In genomic region chr1:35202048-35202719, GRCh38 we compare ENCODE assay signal across 1 cellular context.
TF ChIP-seq lines count a peak whose summit lies in the region.

No MANE protein-coding gene starts in this region.

TF ChIP-seq in SK-N-SH, 30 proteins besides CTCF, POLR2A, EP300 and RAD21 (continued from another document):
- TF ChIP-seq, protein P1, sequence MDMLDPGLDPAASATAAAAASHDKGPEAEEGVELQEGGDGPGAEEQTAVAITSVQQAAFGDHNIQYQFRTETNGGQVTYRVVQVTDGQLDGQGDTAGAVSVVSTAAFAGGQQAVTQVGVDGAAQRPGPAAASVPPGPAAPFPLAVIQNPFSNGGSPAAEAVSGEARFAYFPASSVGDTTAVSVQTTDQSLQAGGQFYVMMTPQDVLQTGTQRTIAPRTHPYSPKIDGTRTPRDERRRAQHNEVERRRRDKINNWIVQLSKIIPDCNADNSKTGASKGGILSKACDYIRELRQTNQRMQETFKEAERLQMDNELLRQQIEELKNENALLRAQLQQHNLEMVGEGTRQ (IDR thresholded peaks at IDR 0.05; ENCODE audit: borderline replicate concordance, low read depth, low read length) = no peak
- no peak for TF ChIP-seq TCF12 (IDR thresholded peaks at IDR 0.05)
- TF ChIP-seq GABPA (IDR thresholded peaks at IDR 0.05; ENCODE audit: low read depth) = no peak
- peak; percentile 57 for TF ChIP-seq RCOR1 (IDR thresholded peaks at IDR 0.05; ENCODE audit: low read length)
- peak; percentile 37; the same call in 1 of the 2 replicates for TF ChIP-seq POLR2AphosphoS5 (IDR thresholded peaks at IDR 0.05; ENCODE audit: low read depth, low read length)
- no peak for TF ChIP-seq MAX (IDR thresholded peaks at IDR 0.05; ENCODE audit: low read depth)
- no peak for TF ChIP-seq IRF3 (IDR thresholded peaks at IDR 0.05; ENCODE audit: low read depth, low read length)
- TF ChIP-seq JUND (IDR thresholded peaks at IDR 0.05) = no peak
- TF ChIP-seq, protein P2, sequence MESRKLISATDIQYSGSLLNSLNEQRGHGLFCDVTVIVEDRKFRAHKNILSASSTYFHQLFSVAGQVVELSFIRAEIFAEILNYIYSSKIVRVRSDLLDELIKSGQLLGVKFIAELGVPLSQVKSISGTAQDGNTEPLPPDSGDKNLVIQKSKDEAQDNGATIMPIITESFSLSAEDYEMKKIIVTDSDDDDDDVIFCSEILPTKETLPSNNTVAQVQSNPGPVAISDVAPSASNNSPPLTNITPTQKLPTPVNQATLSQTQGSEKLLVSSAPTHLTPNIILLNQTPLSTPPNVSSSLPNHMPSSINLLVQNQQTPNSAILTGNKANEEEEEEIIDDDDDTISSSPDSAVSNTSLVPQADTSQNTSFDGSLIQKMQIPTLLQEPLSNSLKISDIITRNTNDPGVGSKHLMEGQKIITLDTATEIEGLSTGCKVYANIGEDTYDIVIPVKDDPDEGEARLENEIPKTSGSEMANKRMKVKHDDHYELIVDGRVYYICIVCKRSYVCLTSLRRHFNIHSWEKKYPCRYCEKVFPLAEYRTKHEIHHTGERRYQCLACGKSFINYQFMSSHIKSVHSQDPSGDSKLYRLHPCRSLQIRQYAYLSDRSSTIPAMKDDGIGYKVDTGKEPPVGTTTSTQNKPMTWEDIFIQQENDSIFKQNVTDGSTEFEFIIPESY (IDR thresholded peaks at IDR 0.05; ENCODE audit: borderline replicate concordance, low read depth) = no peak
- TF ChIP-seq REST (IDR thresholded peaks at IDR 0.05; ENCODE audit: low read depth, low read length) = 0 out of 2 replicates have a peak, but pooled peaks have one; percentile 26
- no peak for TF ChIP-seq MEF2A (IDR thresholded peaks at IDR 0.05; ENCODE audit: borderline replicate concordance, low read depth)
- TF ChIP-seq YY1 (IDR thresholded peaks at IDR 0.05; ENCODE audit: low read depth) = peak; percentile 43; the same call in 1 of the 2 replicates
- peak; percentile 45; the same call in 1 of the 2 replicates for TF ChIP-seq TAF1 (IDR thresholded peaks at IDR 0.05; ENCODE audit: borderline replicate concordance, low read depth, low read length)
